ENCODE assay signal across 1 cellular context in the genomic region with DNA sequence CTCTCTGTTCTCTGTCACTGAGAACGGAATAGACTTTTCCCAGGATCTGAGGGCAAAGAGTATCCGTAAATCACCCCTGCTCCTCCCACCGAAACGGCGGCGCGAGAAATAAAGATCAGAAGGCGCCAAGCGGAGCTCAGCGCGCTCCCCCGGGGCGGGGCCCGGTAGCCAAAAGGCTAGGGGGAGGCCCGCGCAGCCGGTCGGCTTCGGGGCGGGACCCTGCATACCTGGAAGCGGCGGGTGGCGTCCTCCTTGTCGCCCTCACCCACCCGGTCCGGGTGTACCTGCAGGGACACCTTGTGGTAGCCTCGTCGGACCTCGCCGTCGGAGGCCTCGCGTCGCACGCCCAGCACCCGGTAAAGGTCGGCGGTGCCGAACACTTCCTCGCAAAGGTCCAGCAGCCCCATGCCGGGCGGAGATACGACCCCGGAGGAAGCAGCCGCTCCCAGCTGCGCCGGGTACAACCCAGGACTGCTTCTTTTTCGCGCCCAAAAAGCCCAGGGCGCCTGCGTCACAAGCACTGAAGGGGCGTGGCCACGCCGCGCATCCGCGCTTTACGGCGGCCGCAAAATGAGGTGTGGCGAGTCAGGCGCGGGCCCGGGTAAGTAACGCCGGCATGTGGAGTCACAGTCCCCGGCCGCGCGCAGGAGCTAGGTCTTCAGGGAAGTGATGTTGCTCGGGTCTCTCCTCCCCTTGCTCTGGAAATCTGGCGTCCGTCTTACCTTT.
TF ChIP-seq lines count a peak whose summit lies in the region.

A gene with protein sequence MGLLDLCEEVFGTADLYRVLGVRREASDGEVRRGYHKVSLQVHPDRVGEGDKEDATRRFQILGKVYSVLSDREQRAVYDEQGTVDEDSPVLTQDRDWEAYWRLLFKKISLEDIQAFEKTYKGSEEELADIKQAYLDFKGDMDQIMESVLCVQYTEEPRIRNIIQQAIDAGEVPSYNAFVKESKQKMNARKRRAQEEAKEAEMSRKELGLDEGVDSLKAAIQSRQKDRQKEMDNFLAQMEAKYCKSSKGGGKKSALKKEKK (minus strand): TSS at position 473 of the 726 bp plus-strand sequence. CDS start 66 bp downstream, at position 407.

TF ChIP-seq in K562, 482 proteins besides CTCF, POLR2A, EP300 and RAD21 (continued from another document and continues in another):
- TF ChIP-seq, protein P1, sequence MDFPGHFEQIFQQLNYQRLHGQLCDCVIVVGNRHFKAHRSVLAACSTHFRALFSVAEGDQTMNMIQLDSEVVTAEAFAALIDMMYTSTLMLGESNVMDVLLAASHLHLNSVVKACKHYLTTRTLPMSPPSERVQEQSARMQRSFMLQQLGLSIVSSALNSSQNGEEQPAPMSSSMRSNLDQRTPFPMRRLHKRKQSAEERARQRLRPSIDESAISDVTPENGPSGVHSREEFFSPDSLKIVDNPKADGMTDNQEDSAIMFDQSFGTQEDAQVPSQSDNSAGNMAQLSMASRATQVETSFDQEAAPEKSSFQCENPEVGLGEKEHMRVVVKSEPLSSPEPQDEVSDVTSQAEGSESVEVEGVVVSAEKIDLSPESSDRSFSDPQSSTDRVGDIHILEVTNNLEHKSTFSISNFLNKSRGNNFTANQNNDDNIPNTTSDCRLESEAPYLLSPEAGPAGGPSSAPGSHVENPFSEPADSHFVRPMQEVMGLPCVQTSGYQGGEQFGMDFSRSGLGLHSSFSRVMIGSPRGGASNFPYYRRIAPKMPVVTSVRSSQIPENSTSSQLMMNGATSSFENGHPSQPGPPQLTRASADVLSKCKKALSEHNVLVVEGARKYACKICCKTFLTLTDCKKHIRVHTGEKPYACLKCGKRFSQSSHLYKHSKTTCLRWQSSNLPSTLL (IDR thresholded peaks at IDR 0.05) = no peak
- TF ChIP-seq NRF1 (conservative IDR thresholded peaks at IDR 0.05 in 1 of 2, IDR thresholded peaks at IDR 0.05 in 1 of 2) = peak; percentile 95
- peak; percentile 40; the same call in 1 of the 2 replicates for TF ChIP-seq CC2D1A (IDR thresholded peaks at IDR 0.05)
- peak; percentile 37; the same call in 1 of the 2 replicates for TF ChIP-seq ZNF41 (CRISPR knock-in tag; conservative IDR thresholded peaks at IDR 0.05)
- TF ChIP-seq NR2C1 (IDR thresholded peaks at IDR 0.05) = peak; percentile 72
- TF ChIP-seq NR2C1 (tag; IDR thresholded peaks at IDR 0.05) = peak; percentile 58
- TF ChIP-seq, protein P2, sequence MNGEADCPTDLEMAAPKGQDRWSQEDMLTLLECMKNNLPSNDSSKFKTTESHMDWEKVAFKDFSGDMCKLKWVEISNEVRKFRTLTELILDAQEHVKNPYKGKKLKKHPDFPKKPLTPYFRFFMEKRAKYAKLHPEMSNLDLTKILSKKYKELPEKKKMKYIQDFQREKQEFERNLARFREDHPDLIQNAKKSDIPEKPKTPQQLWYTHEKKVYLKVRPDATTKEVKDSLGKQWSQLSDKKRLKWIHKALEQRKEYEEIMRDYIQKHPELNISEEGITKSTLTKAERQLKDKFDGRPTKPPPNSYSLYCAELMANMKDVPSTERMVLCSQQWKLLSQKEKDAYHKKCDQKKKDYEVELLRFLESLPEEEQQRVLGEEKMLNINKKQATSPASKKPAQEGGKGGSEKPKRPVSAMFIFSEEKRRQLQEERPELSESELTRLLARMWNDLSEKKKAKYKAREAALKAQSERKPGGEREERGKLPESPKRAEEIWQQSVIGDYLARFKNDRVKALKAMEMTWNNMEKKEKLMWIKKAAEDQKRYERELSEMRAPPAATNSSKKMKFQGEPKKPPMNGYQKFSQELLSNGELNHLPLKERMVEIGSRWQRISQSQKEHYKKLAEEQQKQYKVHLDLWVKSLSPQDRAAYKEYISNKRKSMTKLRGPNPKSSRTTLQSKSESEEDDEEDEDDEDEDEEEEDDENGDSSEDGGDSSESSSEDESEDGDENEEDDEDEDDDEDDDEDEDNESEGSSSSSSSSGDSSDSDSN (IDR thresholded peaks at IDR 0.05; ENCODE audit: borderline replicate concordance in 1 of 2, low read depth in 2 of 2, low read length in 2 of 2) = peak; percentile 89 to 91; a peak in 3 of 4 replicates
- TF ChIP-seq SMAD1 (IDR thresholded peaks at IDR 0.05; ENCODE audit: low read depth, low read length, partially characterized antibody) = peak; percentile 49
- no peak for TF ChIP-seq PCBP2 (IDR thresholded peaks at IDR 0.05; ENCODE audit: low read depth, low read length, poor library complexity, severe bottlenecking)
- TF ChIP-seq NCOA1 (IDR thresholded peaks at IDR 0.05; ENCODE audit: low read depth) = peak; percentile 50; the same call in 1 of the 2 replicates
- peak; percentile 96; the same call in 1 of the 2 replicates for TF ChIP-seq MTA3 (IDR thresholded peaks at IDR 0.05; ENCODE audit: borderline replicate concordance)
- peak; percentile 79; the same call in 1 of the 2 replicates for TF ChIP-seq SREBF2 (CRISPR knock-in tag; IDR thresholded peaks at IDR 0.05)
- TF ChIP-seq, protein P3, sequence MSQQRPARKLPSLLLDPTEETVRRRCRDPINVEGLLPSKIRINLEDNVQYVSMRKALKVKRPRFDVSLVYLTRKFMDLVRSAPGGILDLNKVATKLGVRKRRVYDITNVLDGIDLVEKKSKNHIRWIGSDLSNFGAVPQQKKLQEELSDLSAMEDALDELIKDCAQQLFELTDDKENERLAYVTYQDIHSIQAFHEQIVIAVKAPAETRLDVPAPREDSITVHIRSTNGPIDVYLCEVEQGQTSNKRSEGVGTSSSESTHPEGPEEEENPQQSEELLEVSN (IDR thresholded peaks at IDR 0.05; ENCODE audit: borderline replicate concordance in 1 of 2, extremely low read depth in 1 of 2, insufficient read depth in 1 of 2, insufficient read length in 1 of 2, low read depth in 1 of 2, low read length in 1 of 2, poor library complexity in 1 of 2, severe bottlenecking in 1 of 2) = peak in 1 of 2 experiments; percentile 69
- TF ChIP-seq HDAC8 (tag; IDR thresholded peaks at IDR 0.05) = no peak
- TF ChIP-seq, protein P4, sequence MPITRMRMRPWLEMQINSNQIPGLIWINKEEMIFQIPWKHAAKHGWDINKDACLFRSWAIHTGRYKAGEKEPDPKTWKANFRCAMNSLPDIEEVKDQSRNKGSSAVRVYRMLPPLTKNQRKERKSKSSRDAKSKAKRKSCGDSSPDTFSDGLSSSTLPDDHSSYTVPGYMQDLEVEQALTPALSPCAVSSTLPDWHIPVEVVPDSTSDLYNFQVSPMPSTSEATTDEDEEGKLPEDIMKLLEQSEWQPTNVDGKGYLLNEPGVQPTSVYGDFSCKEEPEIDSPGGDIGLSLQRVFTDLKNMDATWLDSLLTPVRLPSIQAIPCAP (CRISPR knock-in tag; IDR thresholded peaks at IDR 0.05; ENCODE audit: borderline replicate concordance) = 0 out of 2 replicates have a peak, but pooled peaks have one; percentile 86
- TF ChIP-seq, protein P5, sequence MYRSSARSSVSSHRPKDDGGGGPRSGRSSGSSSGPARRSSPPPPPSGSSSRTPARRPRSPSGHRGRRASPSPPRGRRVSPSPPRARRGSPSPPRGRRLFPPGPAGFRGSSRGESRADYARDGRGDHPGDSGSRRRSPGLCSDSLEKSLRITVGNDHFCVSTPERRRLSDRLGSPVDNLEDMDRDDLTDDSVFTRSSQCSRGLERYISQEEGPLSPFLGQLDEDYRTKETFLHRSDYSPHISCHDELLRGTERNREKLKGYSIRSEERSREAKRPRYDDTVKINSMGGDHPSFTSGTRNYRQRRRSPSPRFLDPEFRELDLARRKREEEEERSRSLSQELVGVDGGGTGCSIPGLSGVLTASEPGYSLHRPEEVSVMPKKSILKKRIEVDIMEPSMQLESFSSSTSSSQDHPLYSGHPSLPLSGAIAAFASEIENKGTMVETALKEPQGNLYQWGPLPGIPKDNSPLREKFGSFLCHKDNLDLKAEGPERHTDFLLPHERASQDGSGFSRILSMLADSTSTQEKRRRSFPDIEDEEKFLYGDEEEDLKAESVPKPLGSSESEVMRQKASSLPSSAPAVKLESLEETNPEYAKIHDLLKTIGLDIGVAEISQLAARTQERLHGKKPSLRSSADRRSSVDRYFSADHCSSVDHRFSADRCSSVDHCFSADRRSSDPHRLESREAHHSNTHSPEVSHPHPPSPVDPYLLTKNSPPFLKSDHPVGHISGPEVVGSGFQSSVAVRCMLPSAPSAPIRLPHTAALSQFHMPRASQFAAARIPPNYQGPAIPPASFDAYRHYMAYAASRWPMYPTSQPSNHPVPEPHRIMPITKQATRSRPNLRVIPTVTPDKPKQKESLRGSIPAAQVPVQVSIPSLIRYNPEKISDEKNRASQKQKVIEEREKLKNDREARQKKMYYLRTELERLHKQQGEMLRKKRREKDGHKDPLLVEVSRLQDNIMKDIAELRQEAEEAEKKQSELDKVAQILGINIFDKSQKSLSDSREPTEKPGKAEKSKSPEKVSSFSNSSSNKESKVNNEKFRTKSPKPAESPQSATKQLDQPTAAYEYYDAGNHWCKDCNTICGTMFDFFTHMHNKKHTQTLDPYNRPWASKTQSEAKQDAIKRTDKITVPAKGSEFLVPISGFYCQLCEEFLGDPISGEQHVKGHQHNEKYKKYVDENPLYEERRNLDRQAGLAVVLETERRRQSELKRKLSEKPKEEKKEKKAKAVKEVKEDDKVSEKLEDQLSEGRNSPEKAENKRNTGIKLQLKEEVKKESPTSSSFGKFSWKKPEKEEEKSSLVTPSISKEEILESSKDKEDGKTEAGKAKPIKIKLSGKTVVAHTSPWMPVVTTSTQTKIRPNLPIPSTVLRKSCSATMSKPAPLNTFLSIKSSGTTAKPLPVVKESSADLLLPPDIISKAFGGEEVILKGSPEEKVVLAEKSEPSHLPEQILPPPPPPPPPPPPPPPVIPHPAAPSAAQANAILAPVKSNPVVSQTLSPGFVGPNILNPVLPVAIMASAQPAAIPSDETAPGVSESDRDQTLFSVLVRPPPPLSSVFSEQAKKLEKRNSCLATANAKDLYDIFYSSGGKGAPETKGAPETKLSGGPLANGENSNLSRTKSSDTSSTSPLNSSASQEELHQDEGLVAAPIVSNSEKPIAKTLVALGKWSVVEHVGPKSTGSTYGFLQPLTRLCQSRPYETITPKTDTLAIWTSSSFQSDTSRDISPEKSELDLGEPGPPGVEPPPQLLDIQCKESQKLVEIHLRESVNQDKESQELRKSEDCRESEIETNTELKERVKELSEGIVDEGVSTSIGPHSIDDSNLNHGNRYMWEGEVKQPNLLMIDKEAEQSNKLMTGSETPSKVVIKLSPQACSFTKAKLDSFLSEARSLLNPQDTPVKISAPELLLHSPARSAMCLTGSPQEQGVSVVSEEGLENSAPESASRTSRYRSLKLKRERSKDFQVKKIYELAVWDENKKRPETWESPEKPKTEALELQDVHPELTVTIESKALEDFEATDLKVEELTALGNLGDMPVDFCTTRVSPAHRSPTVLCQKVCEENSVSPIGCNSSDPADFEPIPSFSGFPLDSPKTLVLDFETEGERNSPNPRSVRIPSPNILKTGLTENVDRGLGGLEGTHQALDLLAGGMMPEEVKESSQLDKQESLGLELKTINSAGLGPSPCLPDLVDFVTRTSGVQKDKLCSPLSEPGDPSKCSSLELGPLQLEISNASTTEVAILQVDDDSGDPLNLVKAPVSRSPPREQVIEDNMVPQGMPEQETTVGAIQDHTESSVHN (IDR thresholded peaks at IDR 0.05; ENCODE audit: borderline replicate concordance in 1 of 2, low read depth in 1 of 2) = no peak
- TF ChIP-seq ZNF23 (CRISPR knock-in tag; IDR thresholded peaks at IDR 0.05) = 0 out of 2 replicates have a peak, but pooled peaks have one; percentile 29
- TF ChIP-seq ZKSCAN3 (CRISPR knock-in tag; IDR thresholded peaks at IDR 0.05) = no peak
- peak; percentile 93 for TF ChIP-seq KDM2B (CRISPR knock-in tag; IDR thresholded peaks at IDR 0.05)
- TF ChIP-seq JUND (IDR thresholded peaks at IDR 0.05; ENCODE audit: borderline replicate concordance, low read depth, low read length) = peak; percentile 70; the same call in 1 of the 2 replicates
- peak; percentile 51; the same call in 1 of the 3 replicates for TF ChIP-seq JUND (tag; IDR thresholded peaks at IDR 0.05; ENCODE audit: borderline replicate concordance, low read depth, low read length)
- peak in 1 of 2 experiments; percentile 89; a peak in 2 of 4 replicates for TF ChIP-seq FOXA3 (CRISPR knock-in tag; conservative IDR thresholded peaks at IDR 0.05 in 1 of 2, IDR thresholded peaks at IDR 0.05 in 1 of 2)
- no peak for TF ChIP-seq MCM3 (IDR thresholded peaks at IDR 0.05)
- no peak for TF ChIP-seq CBFA2T2 (conservative IDR thresholded peaks at IDR 0.05)
- no peak; the same call in 1 of the 2 replicates for TF ChIP-seq ZZZ3 (IDR thresholded peaks at IDR 0.05)
- peak; percentile 97 for TF ChIP-seq SP1 (CRISPR knock-in tag; IDR thresholded peaks at IDR 0.05)
- TF ChIP-seq ZNF445 (CRISPR knock-in tag; IDR thresholded peaks at IDR 0.05; ENCODE audit: low read depth) = no peak
- TF ChIP-seq MAFK (IDR thresholded peaks at IDR 0.05; ENCODE audit: low read length) = 0 out of 2 replicates have a peak, but pooled peaks have one; percentile 4
- peak; percentile 99 for TF ChIP-seq POLR2AphosphoS2 (IDR thresholded peaks at IDR 0.05; ENCODE audit: low read length)
- TF ChIP-seq ZEB2 (IDR thresholded peaks at IDR 0.05) = peak; percentile 96
- no peak for TF ChIP-seq ZNF707 (CRISPR knock-in tag; conservative IDR thresholded peaks at IDR 0.05)
- TF ChIP-seq, protein P6, sequence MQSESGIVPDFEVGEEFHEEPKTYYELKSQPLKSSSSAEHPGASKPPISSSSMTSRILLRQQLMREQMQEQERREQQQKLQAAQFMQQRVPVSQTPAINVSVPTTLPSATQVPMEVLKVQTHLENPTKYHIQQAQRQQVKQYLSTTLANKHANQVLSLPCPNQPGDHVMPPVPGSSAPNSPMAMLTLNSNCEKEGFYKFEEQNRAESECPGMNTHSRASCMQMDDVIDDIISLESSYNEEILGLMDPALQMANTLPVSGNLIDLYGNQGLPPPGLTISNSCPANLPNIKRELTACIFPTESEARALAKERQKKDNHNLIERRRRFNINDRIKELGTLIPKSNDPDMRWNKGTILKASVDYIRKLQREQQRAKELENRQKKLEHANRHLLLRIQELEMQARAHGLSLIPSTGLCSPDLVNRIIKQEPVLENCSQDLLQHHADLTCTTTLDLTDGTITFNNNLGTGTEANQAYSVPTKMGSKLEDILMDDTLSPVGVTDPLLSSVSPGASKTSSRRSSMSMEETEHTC (IDR thresholded peaks at IDR 0.05) = peak; percentile 30; the same call in 1 of the 2 replicates
- no peak; a peak in 1 of 4 replicates for TF ChIP-seq CSDE1 (IDR thresholded peaks at IDR 0.05)
- TF ChIP-seq ZNF165 (CRISPR knock-in tag; IDR thresholded peaks at IDR 0.05; ENCODE audit: borderline replicate concordance) = no peak
- TF ChIP-seq, protein P7, sequence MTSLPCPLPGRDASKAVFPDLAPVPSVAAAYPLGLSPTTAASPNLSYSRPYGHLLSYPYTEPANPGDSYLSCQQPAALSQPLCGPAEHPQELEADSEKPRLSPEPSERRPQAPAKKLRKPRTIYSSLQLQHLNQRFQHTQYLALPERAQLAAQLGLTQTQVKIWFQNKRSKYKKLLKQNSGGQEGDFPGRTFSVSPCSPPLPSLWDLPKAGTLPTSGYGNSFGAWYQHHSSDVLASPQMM (CRISPR knock-in tag; IDR thresholded peaks at IDR 0.05) = no peak
- TF ChIP-seq BMI1 (IDR thresholded peaks at IDR 0.05; ENCODE audit: low read length) = no peak
- TF ChIP-seq, protein P8, sequence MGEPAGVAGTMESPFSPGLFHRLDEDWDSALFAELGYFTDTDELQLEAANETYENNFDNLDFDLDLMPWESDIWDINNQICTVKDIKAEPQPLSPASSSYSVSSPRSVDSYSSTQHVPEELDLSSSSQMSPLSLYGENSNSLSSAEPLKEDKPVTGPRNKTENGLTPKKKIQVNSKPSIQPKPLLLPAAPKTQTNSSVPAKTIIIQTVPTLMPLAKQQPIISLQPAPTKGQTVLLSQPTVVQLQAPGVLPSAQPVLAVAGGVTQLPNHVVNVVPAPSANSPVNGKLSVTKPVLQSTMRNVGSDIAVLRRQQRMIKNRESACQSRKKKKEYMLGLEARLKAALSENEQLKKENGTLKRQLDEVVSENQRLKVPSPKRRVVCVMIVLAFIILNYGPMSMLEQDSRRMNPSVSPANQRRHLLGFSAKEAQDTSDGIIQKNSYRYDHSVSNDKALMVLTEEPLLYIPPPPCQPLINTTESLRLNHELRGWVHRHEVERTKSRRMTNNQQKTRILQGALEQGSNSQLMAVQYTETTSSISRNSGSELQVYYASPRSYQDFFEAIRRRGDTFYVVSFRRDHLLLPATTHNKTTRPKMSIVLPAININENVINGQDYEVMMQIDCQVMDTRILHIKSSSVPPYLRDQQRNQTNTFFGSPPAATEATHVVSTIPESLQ (CRISPR knock-in tag; IDR thresholded peaks at IDR 0.05) = peak; percentile 98
